1 cellular context compared by ENCODE assay signal in genomic region chr7:47485640-47486435, GRCh38.
TF ChIP-seq lines count a peak whose summit lies in the region.

No MANE protein-coding gene starts in this region.

TF ChIP-seq in SK-N-SH treated with all-trans-retinoic acid at 6 μM for 48 hours, 23 proteins besides CTCF, POLR2A, EP300 and RAD21 (continued from another document):
- TF ChIP-seq, protein P1, sequence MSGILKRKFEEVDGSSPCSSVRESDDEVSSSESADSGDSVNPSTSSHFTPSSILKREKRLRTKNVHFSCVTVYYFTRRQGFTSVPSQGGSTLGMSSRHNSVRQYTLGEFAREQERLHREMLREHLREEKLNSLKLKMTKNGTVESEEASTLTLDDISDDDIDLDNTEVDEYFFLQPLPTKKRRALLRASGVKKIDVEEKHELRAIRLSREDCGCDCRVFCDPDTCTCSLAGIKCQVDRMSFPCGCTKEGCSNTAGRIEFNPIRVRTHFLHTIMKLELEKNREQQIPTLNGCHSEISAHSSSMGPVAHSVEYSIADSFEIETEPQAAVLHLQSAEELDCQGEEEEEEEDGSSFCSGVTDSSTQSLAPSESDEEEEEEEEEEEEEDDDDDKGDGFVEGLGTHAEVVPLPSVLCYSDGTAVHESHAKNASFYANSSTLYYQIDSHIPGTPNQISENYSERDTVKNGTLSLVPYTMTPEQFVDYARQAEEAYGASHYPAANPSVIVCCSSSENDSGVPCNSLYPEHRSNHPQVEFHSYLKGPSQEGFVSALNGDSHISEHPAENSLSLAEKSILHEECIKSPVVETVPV (CRISPR knock-in tag; IDR thresholded peaks at IDR 0.05): no peak
- no peak for TF ChIP-seq TOX (CRISPR knock-in tag; IDR thresholded peaks at IDR 0.05; ENCODE audit: borderline replicate concordance)
- no peak for TF ChIP-seq ZNF565 (CRISPR knock-in tag; conservative IDR thresholded peaks at IDR 0.05; ENCODE audit: low read depth)
- TF ChIP-seq PPARA (CRISPR knock-in tag; IDR thresholded peaks at IDR 0.05; ENCODE audit: borderline replicate concordance): no peak
- no peak for TF ChIP-seq ARNTL (CRISPR knock-in tag; IDR thresholded peaks at IDR 0.05; ENCODE audit: borderline replicate concordance, low read depth)
- TF ChIP-seq, protein P2, sequence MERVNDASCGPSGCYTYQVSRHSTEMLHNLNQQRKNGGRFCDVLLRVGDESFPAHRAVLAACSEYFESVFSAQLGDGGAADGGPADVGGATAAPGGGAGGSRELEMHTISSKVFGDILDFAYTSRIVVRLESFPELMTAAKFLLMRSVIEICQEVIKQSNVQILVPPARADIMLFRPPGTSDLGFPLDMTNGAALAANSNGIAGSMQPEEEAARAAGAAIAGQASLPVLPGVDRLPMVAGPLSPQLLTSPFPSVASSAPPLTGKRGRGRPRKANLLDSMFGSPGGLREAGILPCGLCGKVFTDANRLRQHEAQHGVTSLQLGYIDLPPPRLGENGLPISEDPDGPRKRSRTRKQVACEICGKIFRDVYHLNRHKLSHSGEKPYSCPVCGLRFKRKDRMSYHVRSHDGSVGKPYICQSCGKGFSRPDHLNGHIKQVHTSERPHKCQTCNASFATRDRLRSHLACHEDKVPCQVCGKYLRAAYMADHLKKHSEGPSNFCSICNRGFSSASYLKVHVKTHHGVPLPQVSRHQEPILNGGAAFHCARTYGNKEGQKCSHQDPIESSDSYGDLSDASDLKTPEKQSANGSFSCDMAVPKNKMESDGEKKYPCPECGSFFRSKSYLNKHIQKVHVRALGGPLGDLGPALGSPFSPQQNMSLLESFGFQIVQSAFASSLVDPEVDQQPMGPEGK (CRISPR knock-in tag; IDR thresholded peaks at IDR 0.05; ENCODE audit: borderline replicate concordance): no peak
- TF ChIP-seq ZC3H10 (CRISPR knock-in tag; IDR thresholded peaks at IDR 0.05): no peak
- no peak for TF ChIP-seq TCF4 (CRISPR knock-in tag; IDR thresholded peaks at IDR 0.05; ENCODE audit: borderline replicate concordance)
TF ChIP-seq in SK-N-SH treated with all-trans-retinoic acid at 6 μM for 48 hours: peak in this region for 0.
